In genomic region chr15:64877435-64877834, GRCh38 we compare ENCODE assay signal across 9 cellular contexts. TPM values are rescaled to one million over a fixed set of nuclear protein-coding genes. Genes with fewer than 3 reads are reported as not detected.
DNase-seq lines count a peak whose midpoint lies in the region; ATAC-seq and TF ChIP-seq lines count a peak whose summit lies in the region.
"Had no signal": no experiment of that assay in that cellular context is flagged by ENCODE, and none has a peak within 500 bp of the region (broad histone marks: within the 10 kb centered on the region; RNA-seq: fewer than 3 reads in every experiment).

No MANE protein-coding gene starts in this region.

- H3K79me2 ChIP-seq in osteoblast (ENCODE audit: insufficient read depth, low read length) = no peaks in the 10 kb centered on the region

- H3K27ac ChIP-seq in RWPE1 (peak overlapping the region; percentile 41), osteoblast (ENCODE audit: low read depth, low read length) (no peak overlapping the region)

- no peaks in the 10 kb centered on the region for H3K27me3 ChIP-seq in osteoblast (ENCODE audit: insufficient read depth, low read length)

- DNase-seq in CD1c-positive myeloid dendritic cell (ENCODE audit: extremely low spot score) (peak; percentile 80), RWPE1 (ENCODE audit: low spot score) (no peak), fibroblast of peridontal ligament (ENCODE audit: extremely low read depth) (peak; percentile 50), osteoblast (ENCODE audit: insufficient read length, low spot score, missing footprints) (peak; percentile 85), NCI-H2029 (lab: John Stamatoyannopoulos, UW) (no peak), NCI-H510A (lab: John Stamatoyannopoulos, UW) (no peak), NCI-H345 treated with DMSO at 0.1 percent for 48 hours (lab: John Stamatoyannopoulos, UW; ENCODE audit: unreplicated experiment) (no peak)
- DNase-seq: DMS79 had no signal

- H3K4me1 ChIP-seq in osteoblast (ENCODE audit: insufficient read depth, low read length) = peaks cover 29% of the 10 kb centered on the region

- no peak for ATAC-seq in HG02840 (IDR thresholded peaks at IDR 0.05; ENCODE audit: low FRiP score, unreplicated experiment)

- no peak for TF ChIP-seq CTCF in RWPE1 (conservative IDR thresholded peaks at IDR 0.05; ENCODE audit: low read depth)
- TF ChIP-seq CTCF in osteoblast (IDR thresholded peaks at IDR 0.05; ENCODE audit: extremely low read depth, low read depth, low read length) = no peak

- H3K4me3 ChIP-seq in osteoblast (ENCODE audit: insufficient read depth, low read length) = no peak overlapping the region

- H3K4me2 ChIP-seq in osteoblast (ENCODE audit: insufficient read depth, low read length) = no peak overlapping the region

- no peaks in the 10 kb centered on the region for H3K36me3 ChIP-seq in osteoblast (ENCODE audit: insufficient read depth, low read length)

- POLR2A ChIA-PET in RWPE1 (lab: Yijun Ruan, JAX; ENCODE audit: low non-redundant PET) = no interaction called here

- H3K9me3 ChIP-seq in osteoblast (ENCODE audit: low read depth, low read length) = no peaks in the 10 kb centered on the region

- H2AFZ ChIP-seq in osteoblast (ENCODE audit: low read length) = peak overlapping the region; percentile 67

- CTCF ChIA-PET in RWPE1 (lab: Yijun Ruan, JAX) = no interaction called here

- no peaks in the 10 kb centered on the region for H4K20me1 ChIP-seq in osteoblast (ENCODE audit: insufficient read depth, low read length)

RNA-seq across cellular contexts. Expression of gene ANKDD1A, which starts 34.3 kb away (rescaled TPM):
- total RNA-seq in osteoblast = 3.8 and 6.2 TPM in 2 replicates

RNA-seq across cellular contexts. Expression of gene PLEKHO2, which starts 35.7 kb away (rescaled TPM):
- 38.3 and 41.6 TPM in 2 replicates for total RNA-seq in osteoblast

RNA-seq across cellular contexts. Expression of gene PIF1, which starts 52.0 kb away (rescaled TPM):
- 6.2 and 9.4 TPM in 2 replicates for total RNA-seq in osteoblast

Comparison
In these comparisons a context has a peak if more than half of its experiments do, and no peak if none do; other contexts are left out.
1. DNase-seq: peak in CD1c-positive myeloid dendritic cell (single experiment), fibroblast of peridontal ligament (single experiment) and osteoblast (single experiment); none in RWPE1 (single experiment), NCI-H2029 (single experiment), NCI-H510A (single experiment) and NCI-H345 treated with DMSO at 0.1 percent for 48 hours (single experiment).